In the genomic region with DNA sequence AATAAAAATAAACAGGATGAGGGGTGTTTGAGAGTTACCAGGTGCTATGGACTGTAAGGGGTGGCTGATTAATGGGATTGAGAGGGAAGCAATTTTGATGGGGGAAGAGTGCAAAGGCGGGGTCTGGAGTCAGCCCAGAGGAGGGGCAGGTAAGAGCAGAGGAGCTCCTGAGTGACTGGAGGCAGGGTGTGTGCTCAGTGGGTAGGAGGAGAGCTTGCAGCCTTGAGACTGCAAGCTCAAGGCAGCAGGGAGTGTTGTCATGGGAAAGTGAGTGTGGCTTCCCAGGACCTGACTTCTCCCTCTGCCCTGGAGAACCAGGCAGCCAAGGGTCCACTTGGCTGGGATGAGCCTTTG, we compare ENCODE assay signal across 14 cellular contexts. TPM values are rescaled to one million over a fixed set of nuclear protein-coding genes. Genes with fewer than 3 reads are reported as not detected.
DNase-seq lines count a peak whose midpoint lies in the region; ATAC-seq and TF ChIP-seq lines count a peak whose summit lies in the region.
"Had no signal": no experiment of that assay in that cellular context is flagged by ENCODE, and none has a peak within 500 bp of the region (broad histone marks: within the 10 kb centered on the region; RNA-seq: fewer than 3 reads in every experiment).

No MANE protein-coding gene starts in this region.

- POLR2A ChIA-PET in activated naive CD8-positive, alpha-beta T cell treated with anti-CD3 and anti-CD28 coated beads, Interleukin-2, amount 10 ng/mL, durations not matched to agents 7 days and 5 days (lab: Charles Lee) = no interaction called here
- POLR2A ChIA-PET in HEK293T (lab: Yijun Ruan, JAX) = no interaction called here

- DNase-seq in DMS79 (lab: John Stamatoyannopoulos, UW) (peak; percentile 96), DMS79 treated with DMSO at 0.1 percent for 48 hours (lab: John Stamatoyannopoulos, UW) (no peak), naive B cell (no peak), HEK293T (ENCODE audit: extremely low spot score) (no peak), NCI-H2081 (lab: John Stamatoyannopoulos, UW) (no peak), sciatic nerve (ENCODE audit: low spot score) (no peak)
- no peak for DNase-seq in activated naive CD8-positive, alpha-beta T cell treated with anti-CD3 and anti-CD28 coated beads, Interleukin-2, amount 10 ng/mL, durations not matched to agents 7 days and 5 days
- DNase-seq: effector CD8-positive, alpha-beta T cell; NCI-H526 had no signal

- H3K27me3 Mint-ChIP-seq in IgD-negative memory B cell = peaks cover 2% of the 10 kb centered on the region
- no peaks in the 10 kb centered on the region for H3K27me3 Mint-ChIP-seq in activated naive CD8-positive, alpha-beta T cell treated with anti-CD3 and anti-CD28 coated beads, Interleukin-2, amount 10 ng/mL, durations not matched to agents 7 days and 5 days
- no peaks in the 10 kb centered on the region for H3K27me3 Mint-ChIP-seq in naive B cell

- intact Hi-C loops in sciatic nerve (cut with DNase I) = no loop called here

- CTCF ChIA-PET in HEK293T (lab: Yijun Ruan, JAX) = interaction anchor here (1.6 kb wide), 1 partner anchor 14 kb away, joined by 6 read pairs; no protein-coding TSS in a partner anchor

- ATAC-seq in activated naive CD8-positive, alpha-beta T cell treated with anti-CD3 and anti-CD28 coated beads, Interleukin-2, amount 10 ng/mL, durations not matched to agents 7 days and 5 days (ENCODE audit: low read depth) = no peak
- ATAC-seq in naive B cell (ENCODE audit: low read depth in 2 of 2) (no peak), sciatic nerve (no peak)
- ATAC-seq: Panc1 had no signal

- H3K36me3 Mint-ChIP-seq in IgD-negative memory B cell (peaks cover 24% of the 10 kb centered on the region), naive B cell (peaks cover 9 to 45% of the 10 kb centered on the region in 2 donors)
- peaks cover 1% of the 10 kb centered on the region for H3K36me3 Mint-ChIP-seq in activated naive CD8-positive, alpha-beta T cell treated with anti-CD3 and anti-CD28 coated beads, Interleukin-2, amount 10 ng/mL, durations not matched to agents 7 days and 5 days

- H3K4me1 Mint-ChIP-seq in IgD-negative memory B cell (peaks cover 49 to 53% (median 51%) of the 10 kb centered on the region in 3 donors), naive B cell (peaks cover 69 to 88% (median 82%) of the 10 kb centered on the region in 3 donors)
- H3K4me1 Mint-ChIP-seq in activated naive CD8-positive, alpha-beta T cell treated with anti-CD3 and anti-CD28 coated beads, Interleukin-2, amount 10 ng/mL, durations not matched to agents 7 days and 5 days = peaks cover 35% of the 10 kb centered on the region

- peak overlapping the region in 2 of 3 donors; percentile 59 to 94 for H3K27ac Mint-ChIP-seq in IgD-negative memory B cell
- peak overlapping the region; percentile 28 for H3K27ac Mint-ChIP-seq in activated naive CD8-positive, alpha-beta T cell treated with anti-CD3 and anti-CD28 coated beads, Interleukin-2, amount 10 ng/mL, durations not matched to agents 7 days and 5 days
- H3K27ac Mint-ChIP-seq in naive B cell = peak overlapping the region in 3 of 6 donors; percentile 66 to 99 (median 93)

- no peaks in the 10 kb centered on the region for H3K9me3 Mint-ChIP-seq in IgD-negative memory B cell
- H3K9me3 Mint-ChIP-seq in activated naive CD8-positive, alpha-beta T cell treated with anti-CD3 and anti-CD28 coated beads, Interleukin-2, amount 10 ng/mL, durations not matched to agents 7 days and 5 days = peaks cover 4% of the 10 kb centered on the region
- peaks cover 0 to 6% (median 3%) of the 10 kb centered on the region in 7 donors for H3K9me3 Mint-ChIP-seq in naive B cell

- no peak overlapping the region for H3K4me3 Mint-ChIP-seq in IgD-negative memory B cell
- H3K4me3 Mint-ChIP-seq in activated naive CD8-positive, alpha-beta T cell treated with anti-CD3 and anti-CD28 coated beads, Interleukin-2, amount 10 ng/mL, durations not matched to agents 7 days and 5 days = peak overlapping the region; percentile 20
- H3K4me3 Mint-ChIP-seq in naive B cell = peak overlapping the region in 6 of 8 donors; percentile 24 to 93 (median 76)

TF ChIP-seq in HEK293T, 16 proteins besides CTCF, POLR2A, EP300 and RAD21:
- TF ChIP-seq ZNF384 (IDR thresholded peaks at IDR 0.05) (no peak), NFRKB (IDR thresholded peaks at IDR 0.05) (no peak), LEF1 (IDR thresholded peaks at IDR 0.05; ENCODE audit: borderline replicate concordance) (no peak), CTBP1 (IDR thresholded peaks at IDR 0.05; ENCODE audit: borderline replicate concordance) (no peak), BHLHE40 (IDR thresholded peaks at IDR 0.05; ENCODE audit: borderline replicate concordance) (no peak), SUZ12 (IDR thresholded peaks at IDR 0.05) (no peak), ELF4 (IDR thresholded peaks at IDR 0.05) (no peak)
- TF ChIP-seq, protein P1, sequence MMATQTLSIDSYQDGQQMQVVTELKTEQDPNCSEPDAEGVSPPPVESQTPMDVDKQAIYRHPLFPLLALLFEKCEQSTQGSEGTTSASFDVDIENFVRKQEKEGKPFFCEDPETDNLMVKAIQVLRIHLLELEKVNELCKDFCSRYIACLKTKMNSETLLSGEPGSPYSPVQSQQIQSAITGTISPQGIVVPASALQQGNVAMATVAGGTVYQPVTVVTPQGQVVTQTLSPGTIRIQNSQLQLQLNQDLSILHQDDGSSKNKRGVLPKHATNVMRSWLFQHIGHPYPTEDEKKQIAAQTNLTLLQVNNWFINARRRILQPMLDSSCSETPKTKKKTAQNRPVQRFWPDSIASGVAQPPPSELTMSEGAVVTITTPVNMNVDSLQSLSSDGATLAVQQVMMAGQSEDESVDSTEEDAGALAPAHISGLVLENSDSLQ (IDR thresholded peaks at IDR 0.05) = no peak
TF ChIP-seq in HEK293T: peak in this region for 0.

RNA-seq across cellular contexts. Expression of a gene that starts 54.2 kb away (rescaled TPM):
- polyA plus RNA-seq in IgD-negative memory B cell (not detected), naive B cell (ENCODE audit: low read depth in 6 of 6) (not detected)
- total RNA-seq in activated naive CD8-positive, alpha-beta T cell treated with anti-CD3 and anti-CD28 coated beads, Interleukin-2, amount 10 ng/mL, durations not matched to agents 7 days and 5 days = not detected
- total RNA-seq in sciatic nerve = 0.27 TPM
- total RNA-seq: fibroblast of villous mesenchyme, IMR-90, osteocyte had no signal

Comparison
In these comparisons a context has a peak if more than half of its experiments do, and no peak if none do; other contexts are left out.
1. H3K4me3 Mint-ChIP-seq: peak in activated naive CD8-positive, alpha-beta T cell treated with anti-CD3 and anti-CD28 coated beads, Interleukin-2, amount 10 ng/mL, durations not matched to agents 7 days and 5 days (single experiment) and naive B cell (6 of 8); none in IgD-negative memory B cell (0 of 4).